In genomic region chr2:69647196-69647595, GRCh38 we compare ENCODE assay signal across 8 cellular contexts. TPM values are rescaled to one million over a fixed set of nuclear protein-coding genes. Genes with fewer than 3 reads are reported as not detected.
DNase-seq lines count a peak whose midpoint lies in the region; ATAC-seq, FAIRE-seq and TF ChIP-seq lines count a peak whose summit lies in the region.
"Not testable (repeated sequence)": the region's sequence is repeated elsewhere in the genome, so short reads cannot be mapped to it uniquely, and the experiment has no call there.

No MANE protein-coding gene starts in this region.

- peaks cover 56 to 68% (median 66%) of the 10 kb centered on the region in 3 donors for H3K4me1 Mint-ChIP-seq in CD8-positive, alpha-beta memory T cell
- peaks cover 55% of the 10 kb centered on the region for H3K4me1 Mint-ChIP-seq in activated CD4-positive, alpha-beta T cell treated with anti-CD3 and anti-CD28 coated beads, Interleukin-2, amount 10 ng/mL, durations not matched to agents 24 days and 14 days
- peaks cover 69% of the 10 kb centered on the region for H3K4me1 Mint-ChIP-seq in activated T-cell treated with anti-CD3 and anti-CD28 coated beads, Interleukin-2, amount 50 U/mL, for 72 hours (ENCODE audit: low read depth)
- H3K4me1 Mint-ChIP-seq in activated naive CD8-positive, alpha-beta T cell treated with anti-CD3 and anti-CD28 coated beads, Interleukin-2, amount 10 ng/mL, durations not matched to agents 7 days and 5 days: peaks cover 58% of the 10 kb centered on the region
- peaks cover 46 to 67% (median 63%) of the 10 kb centered on the region in 7 donors for H3K4me1 Mint-ChIP-seq in naive thymus-derived CD4-positive, alpha-beta T cell

- peak overlapping the region; percentile 85 to 95 (median 93) for H3K27ac Mint-ChIP-seq in CD8-positive, alpha-beta memory T cell
- peak overlapping the region; percentile 99 for H3K27ac Mint-ChIP-seq in activated CD4-positive, alpha-beta T cell treated with anti-CD3 and anti-CD28 coated beads, Interleukin-2, amount 10 ng/mL, durations not matched to agents 24 days and 14 days
- peak overlapping the region; percentile 95 for H3K27ac Mint-ChIP-seq in activated T-cell treated with anti-CD3 and anti-CD28 coated beads, Interleukin-2, amount 50 U/mL, for 72 hours
- H3K27ac Mint-ChIP-seq in activated naive CD8-positive, alpha-beta T cell treated with anti-CD3 and anti-CD28 coated beads, Interleukin-2, amount 10 ng/mL, durations not matched to agents 7 days and 5 days: peak overlapping the region; percentile 99
- peak overlapping the region; percentile 91 to 99 (median 95) for H3K27ac Mint-ChIP-seq in naive thymus-derived CD4-positive, alpha-beta T cell

- not testable (repeated sequence) for H3K36me3 ChIP-seq in CD8-positive, alpha-beta memory T cell (ENCODE audit: insufficient read depth, low read length); Panc1 (ENCODE audit: control insufficient read depth, insufficient read depth, low read length); naive thymus-derived CD4-positive, alpha-beta T cell (ENCODE audit: control insufficient read depth in 2 of 3, insufficient read depth in 3 of 3, low read length in 3 of 3); spleen

- TF ChIP-seq RAD21 in A549 (conservative IDR thresholded peaks at IDR 0.05 in 1 of 2, IDR thresholded peaks at IDR 0.05 in 1 of 2): not testable (repeated sequence)

- TF ChIP-seq EP300 in A549 (IDR thresholded peaks at IDR 0.05): not testable (repeated sequence)

- not testable (repeated sequence) for DNase-seq in A549 (ENCODE audit: low read depth in 1 of 2, low spot score in 1 of 2); CD8-positive, alpha-beta memory T cell; Panc1 (ENCODE audit: low read depth, low spot score); activated CD4-positive, alpha-beta T cell treated with anti-CD3 and anti-CD28 coated beads, Interleukin-2, amount 10 ng/mL, durations not matched to agents 24 days and 14 days; activated T-cell treated with anti-CD3 and anti-CD28 coated beads, Interleukin-2, amount 50 U/mL, for 72 hours; activated naive CD8-positive, alpha-beta T cell treated with anti-CD3 and anti-CD28 coated beads, Interleukin-2, amount 10 ng/mL, durations not matched to agents 7 days and 5 days; naive thymus-derived CD4-positive, alpha-beta T cell; spleen

- in situ Hi-C loops in Panc1 (cut with HindIII; ENCODE audit: low pct_unique_long_range_greater_than_20kb, low sequenced_read_pairs): not testable (repeated sequence)

- H3K9me3 Mint-ChIP-seq in CD8-positive, alpha-beta memory T cell; activated CD4-positive, alpha-beta T cell treated with anti-CD3 and anti-CD28 coated beads, Interleukin-2, amount 10 ng/mL, durations not matched to agents 24 days and 14 days; activated T-cell treated with anti-CD3 and anti-CD28 coated beads, Interleukin-2, amount 50 U/mL, for 72 hours; activated naive CD8-positive, alpha-beta T cell treated with anti-CD3 and anti-CD28 coated beads, Interleukin-2, amount 10 ng/mL, durations not matched to agents 7 days and 5 days; naive thymus-derived CD4-positive, alpha-beta T cell: not testable (repeated sequence)

- TF ChIP-seq POLR2A in A549 (IDR thresholded peaks at IDR 0.05; ENCODE audit: low read length); spleen (IDR thresholded peaks at IDR 0.05): not testable (repeated sequence)

- WGBS in A549 (ENCODE audit: missing lambda C conversion rate): 97% methylated on average over 5 of the region's 5 CpGs
- 93 to 96% (median 95%) methylated on average over 5 of the region's 5 CpGs for WGBS in spleen, 5 donors

- peaks cover 0 to 13% (median 0%) of the 10 kb centered on the region in 3 donors for H3K36me3 Mint-ChIP-seq in CD8-positive, alpha-beta memory T cell
- H3K36me3 Mint-ChIP-seq in activated CD4-positive, alpha-beta T cell treated with anti-CD3 and anti-CD28 coated beads, Interleukin-2, amount 10 ng/mL, durations not matched to agents 24 days and 14 days (ENCODE audit: low read depth); activated T-cell treated with anti-CD3 and anti-CD28 coated beads, Interleukin-2, amount 50 U/mL, for 72 hours (ENCODE audit: insufficient read depth in 2 of 2); activated naive CD8-positive, alpha-beta T cell treated with anti-CD3 and anti-CD28 coated beads, Interleukin-2, amount 10 ng/mL, durations not matched to agents 7 days and 5 days; naive thymus-derived CD4-positive, alpha-beta T cell: not testable (repeated sequence)

- H3K27ac ChIP-seq in A549; CD8-positive, alpha-beta memory T cell (ENCODE audit: low read depth, low read length): not testable (repeated sequence)
- H3K27ac ChIP-seq in Panc1 (ENCODE audit: low read length) (peak overlapping the region; percentile 97), spleen (peak overlapping the region in 5 of 8 donors; percentile 30 to 98 (median 97))
- H3K27ac ChIP-seq in naive thymus-derived CD4-positive, alpha-beta T cell (ENCODE audit: low read depth, low read length): peak overlapping the region; percentile 86

- not testable (repeated sequence) for BruUV-seq in Panc1 (replicated peaks; lab: Mats Ljungman, UMichigan)

- not testable (repeated sequence) for H3K4me2 ChIP-seq in A549

- POLR2A ChIA-PET in A549 (lab: Yijun Ruan, JAX); CD8-positive, alpha-beta memory T cell (lab: Charles Lee); Panc1 (lab: Charles Lee): not testable (repeated sequence)
- POLR2A ChIA-PET in activated naive CD8-positive, alpha-beta T cell treated with anti-CD3 and anti-CD28 coated beads, Interleukin-2, amount 10 ng/mL, durations not matched to agents 7 days and 5 days (lab: Charles Lee): interaction anchor here (4.2 kb wide), 1 partner anchor 49 kb away, joined by 61 read pairs; no protein-coding TSS in a partner anchor
- POLR2A ChIA-PET in naive thymus-derived CD4-positive, alpha-beta T cell (lab: Charles Lee): interaction anchor here (1.1 to 16.9 kb wide), 9 partner anchors 13 to 82 kb away, joined by 3 to 334 read pairs (median 34); no protein-coding TSS in a partner anchor

- H3K27me3 Mint-ChIP-seq in CD8-positive, alpha-beta memory T cell; activated CD4-positive, alpha-beta T cell treated with anti-CD3 and anti-CD28 coated beads, Interleukin-2, amount 10 ng/mL, durations not matched to agents 24 days and 14 days; activated T-cell treated with anti-CD3 and anti-CD28 coated beads, Interleukin-2, amount 50 U/mL, for 72 hours (ENCODE audit: low read depth); activated naive CD8-positive, alpha-beta T cell treated with anti-CD3 and anti-CD28 coated beads, Interleukin-2, amount 10 ng/mL, durations not matched to agents 7 days and 5 days; naive thymus-derived CD4-positive, alpha-beta T cell: not testable (repeated sequence)

- H3K4me3 ChIP-seq in A549; Panc1 (ENCODE audit: low read depth in 2 of 2, low read length in 2 of 2); spleen: not testable (repeated sequence)
- peak overlapping the region; percentile 79 for H3K4me3 ChIP-seq in CD8-positive, alpha-beta memory T cell (ENCODE audit: low read length)
- peak overlapping the region; percentile 80 for H3K4me3 ChIP-seq in naive thymus-derived CD4-positive, alpha-beta T cell (ENCODE audit: low read length)

- H3K4me3 Mint-ChIP-seq in CD8-positive, alpha-beta memory T cell: peak overlapping the region; percentile 13 to 99 (median 94)
- peak overlapping the region; percentile 86 for H3K4me3 Mint-ChIP-seq in activated CD4-positive, alpha-beta T cell treated with anti-CD3 and anti-CD28 coated beads, Interleukin-2, amount 10 ng/mL, durations not matched to agents 24 days and 14 days
- H3K4me3 Mint-ChIP-seq in activated T-cell treated with anti-CD3 and anti-CD28 coated beads, Interleukin-2, amount 50 U/mL, for 72 hours: peak overlapping the region; percentile 91 to 92
- peak overlapping the region; percentile 98 for H3K4me3 Mint-ChIP-seq in activated naive CD8-positive, alpha-beta T cell treated with anti-CD3 and anti-CD28 coated beads, Interleukin-2, amount 10 ng/mL, durations not matched to agents 7 days and 5 days
- peak overlapping the region; percentile 10 to 98 (median 94) for H3K4me3 Mint-ChIP-seq in naive thymus-derived CD4-positive, alpha-beta T cell

- H3K27me3 ChIP-seq in CD8-positive, alpha-beta memory T cell (ENCODE audit: insufficient read depth, low read length, poor library complexity, severe bottlenecking); Panc1 (ENCODE audit: control insufficient read depth, insufficient read depth, low read length); naive thymus-derived CD4-positive, alpha-beta T cell (ENCODE audit: control insufficient read depth in 2 of 2, insufficient read depth in 2 of 2, low read length in 2 of 2): not testable (repeated sequence)
- peaks cover 0 to 70% (median 0%) of the 10 kb centered on the region in 7 donors for H3K27me3 ChIP-seq in spleen (replicated peaks in 1 of 7)

- H3K9me3 ChIP-seq in A549; CD8-positive, alpha-beta memory T cell (ENCODE audit: low read length); Panc1 (ENCODE audit: control insufficient read depth, insufficient read depth, low read depth, low read length); naive thymus-derived CD4-positive, alpha-beta T cell (ENCODE audit: control insufficient read depth in 2 of 3, low read length in 3 of 3); spleen: not testable (repeated sequence)

- not testable (repeated sequence) for TF ChIP-seq CTCF in A549 (IDR thresholded peaks at IDR 0.05); Panc1 (IDR thresholded peaks at IDR 0.05); spleen (IDR thresholded peaks at IDR 0.05 in 8 of 11, conservative IDR thresholded peaks at IDR 0.05 in 3 of 11)

- ATAC-seq in A549; Panc1; activated T-cell treated with anti-CD3 and anti-CD28 coated beads, Interleukin-2, amount 50 U/mL, for 72 hours (replicated peaks in 1 of 2); activated naive CD8-positive, alpha-beta T cell treated with anti-CD3 and anti-CD28 coated beads, Interleukin-2, amount 10 ng/mL, durations not matched to agents 7 days and 5 days (ENCODE audit: low read depth); naive thymus-derived CD4-positive, alpha-beta T cell: not testable (repeated sequence)

- intact Hi-C loops in Panc1 (cut with micrococcal nuclease; ENCODE audit: unreplicated experiment): loop anchor here (10.0 kb wide), 1 partner anchor 68 kb away; no protein-coding TSS in a partner anchor
- intact Hi-C loops in activated CD4-positive, alpha-beta T cell treated with anti-CD3 and anti-CD28 coated beads, Interleukin-2, amount 10 ng/mL, durations not matched to agents 24 days and 14 days (cut with micrococcal nuclease): loop anchor here (10.0 kb wide), 3 partner anchors 268 to 598 kb away; partner anchors contain the start of genes MXD1, PCBP1 and TIA1
- intact Hi-C loops in naive thymus-derived CD4-positive, alpha-beta T cell (cut with micrococcal nuclease): loop anchor here (5.0 to 10.0 kb wide), 6 partner anchors 438 to 1182 kb away; partner anchors contain the start of genes PCBP1 (in 2 of the 2), APLF (in 1 of the 2), FBXO48 (in 1 of the 2) and SNRPG (in 1 of the 2)
- intact Hi-C loops in spleen (cut with DNase I; ENCODE audit: low total_unique reads): not testable (repeated sequence)

- H3K4me1 ChIP-seq in A549: peaks cover 30% of the 10 kb centered on the region
- peaks cover 61% of the 10 kb centered on the region for H3K4me1 ChIP-seq in CD8-positive, alpha-beta memory T cell (ENCODE audit: insufficient read depth, low read length)
- H3K4me1 ChIP-seq in Panc1 (ENCODE audit: control insufficient read depth, insufficient read depth, low read length): peaks cover 26% of the 10 kb centered on the region
- H3K4me1 ChIP-seq in naive thymus-derived CD4-positive, alpha-beta T cell (ENCODE audit: control insufficient read depth in 2 of 2, insufficient read depth in 2 of 2, low read length in 2 of 2): peaks cover 52 to 56% of the 10 kb centered on the region in 2 donors
- H3K4me1 ChIP-seq in spleen: peaks cover 22 to 79% (median 62%) of the 10 kb centered on the region in 6 donors

- CTCF ChIA-PET in A549 (lab: Yijun Ruan, JAX): interaction anchor here (1.0 to 3.4 kb wide), 6 partner anchors 10 to 170 kb away, joined by 3 to 11 read pairs (median 6); no protein-coding TSS in a partner anchor
- CTCF ChIA-PET in CD8-positive, alpha-beta memory T cell (lab: Charles Lee): interaction anchor here (0.9 to 9.4 kb wide), 4 partner anchors 40 to 82 kb away, joined by 3 to 66 read pairs (median 14); no protein-coding TSS in a partner anchor
- CTCF ChIA-PET in Panc1 (lab: Charles Lee): not testable (repeated sequence)
- CTCF ChIA-PET in naive thymus-derived CD4-positive, alpha-beta T cell (lab: Charles Lee): interaction anchor here (0.6 to 4.8 kb wide), 11 partner anchors 11 to 87 kb away, joined by 3 to 58 read pairs (median 8); no protein-coding TSS in a partner anchor

- FAIRE-seq in A549 (lab: Jason Lieb, UNC): not testable (repeated sequence)

RNA-seq across cellular contexts. Expression of gene AAK1, which starts 3.7 kb away (rescaled TPM):
- 25.7 and 26.9 TPM in 2 replicates for polyA plus RNA-seq in A549 (2011; rRNA removed)
- 8.6 and 12.2 TPM in 2 replicates for polyA plus RNA-seq in A549 (2012; cell fraction: cytosol; rRNA removed)
- polyA plus RNA-seq in A549 (2012; cell fraction: nucleus; rRNA removed): 11.6 and 12.6 TPM in 2 replicates
- 15.9 to 19.3 TPM (median 15.9 TPM) in 3 replicates for polyA plus RNA-seq in A549 (2017; fragmentation: RNase III; extraction: RNeasy Plus Mini Kit Qiagen cat#74134 plus additional on column Dnase treatment)
- 29.7 and 39.7 TPM in 2 replicates for polyA minus RNA-seq in A549 (2011; rRNA and poly(A)+ RNA removed)
- 10 to 100 TPM; 71.7 to 74.0 TPM for total RNA-seq in CD8-positive, alpha-beta memory T cell
- 114 TPM for polyA plus RNA-seq in CD8-positive, alpha-beta memory T cell
- total RNA-seq in Panc1 (2021; ENCODE audit: unreplicated experiment): 123 TPM
- 35.2 TPM for polyA plus RNA-seq in Panc1 (2012; ENCODE audit: insufficient read length)
- 81.7 and 86.0 TPM in 2 replicates for total RNA-seq in activated CD4-positive, alpha-beta T cell treated with anti-CD3 and anti-CD28 coated beads, Interleukin-2, amount 10 ng/mL, durations not matched to agents 24 days and 14 days
- total RNA-seq in activated T-cell treated with anti-CD3 and anti-CD28 coated beads, Interleukin-2, amount 50 U/mL, for 72 hours: 100 to 1,000 TPM; 134 to 137 TPM
- total RNA-seq in activated naive CD8-positive, alpha-beta T cell treated with anti-CD3 and anti-CD28 coated beads, Interleukin-2, amount 10 ng/mL, durations not matched to agents 7 days and 5 days: 100 to 1,000 TPM; 143 to 144 TPM
- 100 to 1,000 TPM; 114 to 253 (median 218) TPM for total RNA-seq in naive thymus-derived CD4-positive, alpha-beta T cell
- 10 to 100 TPM; 71.5 to 84.6 TPM for polyA plus RNA-seq in naive thymus-derived CD4-positive, alpha-beta T cell
- total RNA-seq in spleen: 10 to 100 TPM; 57.7 to 95.1 (median 88.4) TPM
- polyA plus RNA-seq in spleen: 10 to 100 TPM in 2 of 3 donors, 1 to 10 TPM in 1; 8.3 to 29.9 (median 10.9) TPM
